In genomic region chr19:5947435-5947834, GRCh38 we compare ENCODE assay signal across 8 cellular contexts. TPM values are rescaled to one million over a fixed set of nuclear protein-coding genes. Genes with fewer than 3 reads are reported as not detected.
DNase-seq lines count a peak whose midpoint lies in the region; ATAC-seq and TF ChIP-seq lines count a peak whose summit lies in the region.

No MANE protein-coding gene starts in this region.

- no peak overlapping the region for H4K5ac ChIP-seq in mesendoderm (ENCODE audit: low read length)

- no peaks in the 10 kb centered on the region for H3K9me3 Mint-ChIP-seq in activated T-cell treated with anti-CD3 and anti-CD28 coated beads, Interleukin-2, amount 50 U/mL, for 24 hours

- H3K23ac ChIP-seq in mesendoderm (ENCODE audit: low read length) = no peak overlapping the region

- H3K27me3 ChIP-seq in esophagus (ENCODE audit: control insufficient read depth in 1 of 2, insufficient read depth in 2 of 2, low read length in 2 of 2) = no peaks in the 10 kb centered on the region
- no peaks in the 10 kb centered on the region for H3K27me3 ChIP-seq in upper lobe of right lung
- no peaks in the 10 kb centered on the region for H3K27me3 ChIP-seq in mesendoderm (ENCODE audit: insufficient read depth, low read length, poor library complexity)

- no peak overlapping the region for H3K4ac ChIP-seq in mesendoderm (ENCODE audit: low read depth, low read length)

- intact Hi-C loops in mucosa of descending colon (cut with DNase I, micrococcal nuclease) = no loop called here
- intact Hi-C loops in upper lobe of right lung (cut with DNase I) = no loop called here

- H3K4me2 ChIP-seq in mesendoderm (ENCODE audit: low read length) = no peak overlapping the region

- H3K79me1 ChIP-seq in mesendoderm (ENCODE audit: low read length) = peaks cover 51% of the 10 kb centered on the region

- H3K27ac ChIP-seq in esophagus (ENCODE audit: low read depth in 2 of 2, low read length in 1 of 2) (peak overlapping the region; percentile 47 to 58), upper lobe of right lung (peak overlapping the region; percentile 63), mesendoderm (ENCODE audit: low read depth, low read length) (no peak overlapping the region)

- no peak overlapping the region for H3K56ac ChIP-seq in mesendoderm (ENCODE audit: low read length)

- H3K4me3 Mint-ChIP-seq in activated T-cell treated with anti-CD3 and anti-CD28 coated beads, Interleukin-2, amount 50 U/mL, for 24 hours = no peak overlapping the region

- DNase-seq in activated T-cell treated with anti-CD3 and anti-CD28 coated beads, Interleukin-2, amount 50 U/mL, for 24 hours = no peak
- no peak for DNase-seq in activated T-cell treated with anti-CD3 and anti-CD28 coated beads for 4 hours
- peak in 2 of 3 donors; percentile 37 to 70 for DNase-seq in mucosa of descending colon
- peak; percentile 78 for DNase-seq in upper lobe of right lung
- DNase-seq in mesendoderm = no peak
- no peak for DNase-seq in NCI-H446 treated with DMSO at 0.1 percent for 48 hours (lab: John Stamatoyannopoulos, UW)

- no peak overlapping the region for H2AK5ac ChIP-seq in mesendoderm (ENCODE audit: low read length)

- H3K27me3 Mint-ChIP-seq in activated T-cell treated with anti-CD3 and anti-CD28 coated beads, Interleukin-2, amount 50 U/mL, for 24 hours = no peaks in the 10 kb centered on the region

- H2BK15ac ChIP-seq in mesendoderm (replicated peaks; ENCODE audit: low read depth) = no peak overlapping the region

- TF ChIP-seq CTCF in mucosa of descending colon (IDR thresholded peaks at IDR 0.05) = no peak
- TF ChIP-seq CTCF in upper lobe of right lung (IDR thresholded peaks at IDR 0.05) = no peak

- peak; percentile 42 for ATAC-seq in mucosa of descending colon
- ATAC-seq in upper lobe of right lung = peak; percentile 77
- no peak for ATAC-seq in activated CD4-positive, CD25-positive, alpha-beta regulatory T cell treated with anti-CD3 and anti-CD28 coated beads, Interleukin-2, amount 50 U/mL, for 24 hours

- no peak overlapping the region for H3K9ac ChIP-seq in mesendoderm (ENCODE audit: low read length)

- H3K4me3 ChIP-seq in esophagus (ENCODE audit: low read depth in 1 of 2, low read length in 2 of 2) = no peak overlapping the region
- H3K4me3 ChIP-seq in mucosa of descending colon = no peak overlapping the region
- peak overlapping the region; percentile 2 for H3K4me3 ChIP-seq in upper lobe of right lung
- H3K4me3 ChIP-seq in mesendoderm (ENCODE audit: low read length) = no peak overlapping the region

- peak overlapping the region; percentile 96 for H3K27ac Mint-ChIP-seq in activated T-cell treated with anti-CD3 and anti-CD28 coated beads, Interleukin-2, amount 50 U/mL, for 24 hours

- peaks cover 84% of the 10 kb centered on the region for H3K4me1 Mint-ChIP-seq in activated T-cell treated with anti-CD3 and anti-CD28 coated beads, Interleukin-2, amount 50 U/mL, for 24 hours (ENCODE audit: low read depth)

- H3K9me3 ChIP-seq in esophagus (ENCODE audit: control insufficient read depth in 2 of 2, insufficient read depth in 1 of 2, low read depth in 1 of 2, low read length in 1 of 2) (no peaks in the 10 kb centered on the region), mucosa of descending colon (no peaks in the 10 kb centered on the region), upper lobe of right lung (no peaks in the 10 kb centered on the region)

- no peak overlapping the region for H2BK5ac ChIP-seq in mesendoderm (ENCODE audit: low read length)

- H3K36me3 Mint-ChIP-seq in activated T-cell treated with anti-CD3 and anti-CD28 coated beads, Interleukin-2, amount 50 U/mL, for 24 hours (ENCODE audit: low read depth) = peaks cover 88% of the 10 kb centered on the region

- H3K79me2 ChIP-seq in mesendoderm (ENCODE audit: control insufficient read depth, insufficient read depth, low read length) = peaks cover 44% of the 10 kb centered on the region

- H2BK120ac ChIP-seq in mesendoderm (ENCODE audit: low read depth, low read length) = no peak overlapping the region

- H3K36me3 ChIP-seq in esophagus (ENCODE audit: control insufficient read depth in 2 of 2, insufficient read depth in 2 of 2, low read length in 1 of 2) (peaks cover 7 to 18% of the 10 kb centered on the region in 2 donors), mucosa of descending colon (ENCODE audit: low read depth) (no peaks in the 10 kb centered on the region), upper lobe of right lung (no peaks in the 10 kb centered on the region), mesendoderm (ENCODE audit: control insufficient read depth, insufficient read depth, low read length) (no peaks in the 10 kb centered on the region)

- no peak overlapping the region for H4K8ac ChIP-seq in mesendoderm (ENCODE audit: low read depth, low read length)

- no peak overlapping the region for H3K18ac ChIP-seq in mesendoderm (ENCODE audit: low read length)

- WGBS in esophagus, 2 donors = 65 to 76% methylated on average over 13 of the region's 13 CpGs
- WGBS in mesendoderm (ENCODE audit: extremely low coverage, insufficient coverage, low lambda C conversion rate) = no CpG with 5 or more reads among the region's 13 CpGs

- H3K4me1 ChIP-seq in esophagus (ENCODE audit: control insufficient read depth in 2 of 2, insufficient read depth in 2 of 2, low read length in 1 of 2) (peaks cover 11 to 19% of the 10 kb centered on the region in 2 donors), mucosa of descending colon (ENCODE audit: low read depth) (peaks cover 24% of the 10 kb centered on the region), upper lobe of right lung (peaks cover 58% of the 10 kb centered on the region), mesendoderm (ENCODE audit: control insufficient read depth, low read depth, low read length) (peaks cover 12% of the 10 kb centered on the region)

RNA-seq across cellular contexts. Expression of gene RANBP3, which starts 30.5 kb away (rescaled TPM):
- polyA plus RNA-seq in esophagus = 10 to 100 TPM; 25.0 to 34.4 TPM
- total RNA-seq in mucosa of descending colon (10 to 100 TPM; 47.0 to 94.2 (median 60.5) TPM), upper lobe of right lung (65.5 TPM)
- 109 TPM for polyA plus RNA-seq in mesendoderm (2013, experiment 1 of 2)
- 113 TPM for polyA plus RNA-seq in mesendoderm (2013, experiment 2 of 2)

RNA-seq across cellular contexts. Expression of gene CAPS, which starts 33.4 kb away (rescaled TPM):
- polyA plus RNA-seq in esophagus = 10 to 100 TPM in 1 of 2 donors, 1 to 10 TPM in 1; 8.0 to 18.7 TPM
- total RNA-seq in mucosa of descending colon = 10 to 100 TPM in 2 of 3 donors, 1 to 10 TPM in 1; 9.5 to 20.2 (median 16.4) TPM
- total RNA-seq in upper lobe of right lung = 12.5 TPM
- polyA plus RNA-seq in mesendoderm (2013, experiment 1 of 2) = 0.27 TPM
- polyA plus RNA-seq in mesendoderm (2013, experiment 2 of 2) = 0.52 TPM

RNA-seq across cellular contexts. Expression of gene VMAC, which starts 42.8 kb away (rescaled TPM):
- polyA plus RNA-seq in esophagus = 1 to 10 TPM; 3.4 to 7.9 TPM
- total RNA-seq in mucosa of descending colon = 10 to 100 TPM in 1 of 3 donors, 1 to 10 TPM in 2; 5.6 to 10.0 (median 8.3) TPM
- 6.8 TPM for total RNA-seq in upper lobe of right lung
- 0.76 TPM for polyA plus RNA-seq in mesendoderm (2013, experiment 1 of 2)
- 0.70 TPM for polyA plus RNA-seq in mesendoderm (2013, experiment 2 of 2)

RNA-seq across cellular contexts. Expression of gene NDUFA11, which starts 43.8 kb away (rescaled TPM):
- polyA plus RNA-seq in esophagus = 100 to 1,000 TPM; 328 to 390 TPM
- total RNA-seq in mucosa of descending colon (100 to 1,000 TPM; 178 to 213 (median 182) TPM), upper lobe of right lung (134 TPM)
- 299 TPM for polyA plus RNA-seq in mesendoderm (2013, experiment 1 of 2)
- polyA plus RNA-seq in mesendoderm (2013, experiment 2 of 2) = 304 TPM

Comparison
In these comparisons a context has a peak if more than half of its experiments do, and no peak if none do; other contexts are left out.
1. DNase-seq: peak in mucosa of descending colon (2 of 3) and upper lobe of right lung (single experiment); none in activated T-cell treated with anti-CD3 and anti-CD28 coated beads, Interleukin-2, amount 50 U/mL, for 24 hours (single experiment), activated T-cell treated with anti-CD3 and anti-CD28 coated beads for 4 hours (single experiment), mesendoderm (single experiment) and NCI-H446 treated with DMSO at 0.1 percent for 48 hours (single experiment).
2. ATAC-seq: peak in mucosa of descending colon (single experiment) and upper lobe of right lung (single experiment); none in activated CD4-positive, CD25-positive, alpha-beta regulatory T cell treated with anti-CD3 and anti-CD28 coated beads, Interleukin-2, amount 50 U/mL, for 24 hours (0 of 2).